ENCODE assay signal across 9 cellular contexts in genomic region chr1:6459850-6460265, GRCh38. TPM values are rescaled to one million over a fixed set of nuclear protein-coding genes. Genes with fewer than 3 reads are reported as not detected.
DNase-seq lines count a peak whose midpoint lies in the region; ATAC-seq, FAIRE-seq and TF ChIP-seq lines count a peak whose summit lies in the region.
"Had no signal": no experiment of that assay in that cellular context is flagged by ENCODE, and none has a peak within 500 bp of the region (broad histone marks: within the 10 kb centered on the region; RNA-seq: fewer than 3 reads in every experiment).

No MANE protein-coding gene starts in this region.

- no peak for FAIRE-seq in HepG2 (lab: Jason Lieb, UNC)

- H3K9me3 Mint-ChIP-seq in activated CD8-positive, alpha-beta memory T cell treated with anti-CD3 and anti-CD28 coated beads, Interleukin-2, amount 10 ng/mL, durations not matched to agents 7 days and 5 days (ENCODE audit: low read depth): no peaks in the 10 kb centered on the region
- no peaks in the 10 kb centered on the region for H3K9me3 Mint-ChIP-seq in activated T-helper 2 cell treated with anti-CD3 and anti-CD28 coated beads, Interferon-gamma antibody, Interleukin-2, Interleukin-4, amounts not matched to agents 10 μg/mL and 5 μg/mL and 100 μg/mL, durations not matched to agents 14 hours and 24 hours and 36 hours

- H3K27me3 ChIP-seq in HepG2 (ENCODE audit: control insufficient read depth in 1 of 2, insufficient read depth in 2 of 2, low read length in 2 of 2) (no peaks in the 10 kb centered on the region), thoracic aorta (replicated peaks; ENCODE audit: insufficient read depth) (peaks cover 5% of the 10 kb centered on the region)

- H2AFZ ChIP-seq in HepG2 (ENCODE audit: low read length): no peak overlapping the region

- H3K4me3 ChIP-seq in HepG2 (replicated peaks in 1 of 3; ENCODE audit: insufficient read depth in 1 of 3, low read depth in 2 of 3, low read length in 3 of 3): no peak overlapping the region
- peak overlapping the region; percentile 33 for H3K4me3 ChIP-seq in thoracic aorta

- H3K27ac Mint-ChIP-seq in activated CD8-positive, alpha-beta memory T cell treated with anti-CD3 and anti-CD28 coated beads, Interleukin-2, amount 10 ng/mL, durations not matched to agents 7 days and 5 days: peak overlapping the region; percentile 81
- peak overlapping the region; percentile 87 for H3K27ac Mint-ChIP-seq in activated T-helper 2 cell treated with anti-CD3 and anti-CD28 coated beads, Interferon-gamma antibody, Interleukin-2, Interleukin-4, amounts not matched to agents 10 μg/mL and 5 μg/mL and 100 μg/mL, durations not matched to agents 14 hours and 24 hours and 36 hours

- H3K9me3 ChIP-seq in HepG2 (ENCODE audit: low read length): no peaks in the 10 kb centered on the region
- no peaks in the 10 kb centered on the region for H3K9me3 ChIP-seq in thoracic aorta

- in situ Hi-C loops in HepG2 (cut with HindIII; ENCODE audit: extremely low pct_ligation_motif_present, low pct_unique_long_range_greater_than_20kb): no loop called here

- TF ChIP-seq RAD21 in HepG2 (CRISPR knock-in tag; IDR thresholded peaks at IDR 0.05): no peak

- CTCF ChIA-PET in activated CD8-positive, alpha-beta memory T cell treated with anti-CD3 and anti-CD28 coated beads, Interleukin-2, amount 10 ng/mL, durations not matched to agents 7 days and 5 days (lab: Charles Lee): interaction anchor here (0.8 to 3.0 kb wide), 17 partner anchors 8 to 214 kb away, joined by 3 to 18 read pairs (median 6); partner anchors contain the start of genes HES2 and PLEKHG5
- CTCF ChIA-PET in HepG2 (lab: Yijun Ruan, JAX; ENCODE audit: low intra/inter-chr PET ratio, low total read pairs): no interaction called here

- peak overlapping the region; percentile 63 for H3K4me3 Mint-ChIP-seq in activated CD8-positive, alpha-beta memory T cell treated with anti-CD3 and anti-CD28 coated beads, Interleukin-2, amount 10 ng/mL, durations not matched to agents 7 days and 5 days
- H3K4me3 Mint-ChIP-seq in activated T-helper 2 cell treated with anti-CD3 and anti-CD28 coated beads, Interferon-gamma antibody, Interleukin-2, Interleukin-4, amounts not matched to agents 10 μg/mL and 5 μg/mL and 100 μg/mL, durations not matched to agents 14 hours and 24 hours and 36 hours (ENCODE audit: low read depth): peak overlapping the region; percentile 81

- DNase-seq in activated CD8-positive, alpha-beta memory T cell treated with anti-CD3 and anti-CD28 coated beads, Interleukin-2, amount 10 ng/mL, durations not matched to agents 7 days and 5 days: peak; percentile 53
- DNase-seq in activated CD8-positive, alpha-beta memory T cell treated with anti-CD3 and anti-CD28 coated beads, Interleukin-2, amount 50 U/mL, for 48 hours: no peak
- peak; percentile 46 for DNase-seq in activated T-helper 2 cell treated with anti-CD3 and anti-CD28 coated beads, Interferon-gamma antibody, Interleukin-2, Interleukin-4, amounts not matched to agents 10 μg/mL and 5 μg/mL and 100 μg/mL, durations not matched to agents 14 hours and 24 hours and 36 hours (ENCODE audit: low spot score)
- DNase-seq in HepG2 (ENCODE audit: low spot score) (no peak), thoracic aorta (ENCODE audit: low spot score) (no peak), NOMO-1 treated with DMSO at 0.1 percent for 48 hours (lab: John Stamatoyannopoulos, UW; ENCODE audit: unreplicated experiment) (no peak)

- H3K4me2 ChIP-seq in HepG2 (ENCODE audit: low read depth, low read length): no peak overlapping the region

- TF ChIP-seq CTCF in HepG2 (CRISPR knock-in tag; IDR thresholded peaks at IDR 0.05) (no peak), thoracic aorta (IDR thresholded peaks at IDR 0.05) (no peak)

- TF ChIP-seq POLR2A in HepG2 (IDR thresholded peaks at IDR 0.05; ENCODE audit: insufficient read depth in 1 of 2, low read depth in 2 of 2, low read length in 2 of 2): peak in 1 of 2 experiments; percentile 38; a peak in 2 of 4 replicates

- intact Hi-C loops in activated T-helper 2 cell treated with anti-CD3 and anti-CD28 coated beads, Interferon-gamma antibody, Interleukin-2, Interleukin-4, amounts not matched to agents 10 μg/mL and 5 μg/mL and 100 μg/mL, durations not matched to agents 14 hours and 24 hours and 36 hours (cut with micrococcal nuclease): no loop called here
- intact Hi-C loops in HepG2 (cut with micrococcal nuclease; ENCODE audit: unreplicated experiment): no loop called here

- H3K36me3 Mint-ChIP-seq in activated CD8-positive, alpha-beta memory T cell treated with anti-CD3 and anti-CD28 coated beads, Interleukin-2, amount 10 ng/mL, durations not matched to agents 7 days and 5 days: peaks cover 22% of the 10 kb centered on the region
- peaks cover 39% of the 10 kb centered on the region for H3K36me3 Mint-ChIP-seq in activated T-helper 2 cell treated with anti-CD3 and anti-CD28 coated beads, Interferon-gamma antibody, Interleukin-2, Interleukin-4, amounts not matched to agents 10 μg/mL and 5 μg/mL and 100 μg/mL, durations not matched to agents 14 hours and 24 hours and 36 hours (ENCODE audit: low read depth)

- peaks cover 10 to 14% of the 10 kb centered on the region in 2 experiments; a peak in 2 of 5 replicates for H3K36me3 ChIP-seq in HepG2 (replicated peaks in 1 of 2; ENCODE audit: control insufficient read depth in 1 of 2, insufficient read depth in 2 of 2, low read length in 2 of 2)
- peaks cover 15% of the 10 kb centered on the region for H3K36me3 ChIP-seq in thoracic aorta

- H3K4me1 Mint-ChIP-seq in activated CD8-positive, alpha-beta memory T cell treated with anti-CD3 and anti-CD28 coated beads, Interleukin-2, amount 10 ng/mL, durations not matched to agents 7 days and 5 days: peaks cover 42% of the 10 kb centered on the region
- H3K4me1 Mint-ChIP-seq in activated T-helper 2 cell treated with anti-CD3 and anti-CD28 coated beads, Interferon-gamma antibody, Interleukin-2, Interleukin-4, amounts not matched to agents 10 μg/mL and 5 μg/mL and 100 μg/mL, durations not matched to agents 14 hours and 24 hours and 36 hours (ENCODE audit: low read depth): peaks cover 38% of the 10 kb centered on the region

- H4K20me1 ChIP-seq in HepG2 (ENCODE audit: insufficient read depth, low read length): peaks cover 12% of the 10 kb centered on the region; the same call in 1 of the 2 replicates

- POLR2A ChIA-PET in HepG2 (lab: Yijun Ruan, JAX): interaction anchor here (1.3 kb wide), 1 partner anchor 9 kb away, joined by 5 read pairs; no protein-coding TSS in a partner anchor

- H3K79me2 ChIP-seq in HepG2 (ENCODE audit: insufficient read depth, low read length): no peaks in the 10 kb centered on the region

- 95% methylated on average over 12 of the region's 18 CpGs for WGBS in HepG2 (ENCODE audit: low lambda C conversion rate)

- peak; percentile 14 for ATAC-seq in activated CD8-positive, alpha-beta memory T cell treated with anti-CD3 and anti-CD28 coated beads, Interleukin-2, amount 10 ng/mL, durations not matched to agents 7 days and 5 days
- ATAC-seq in HepG2 (no peak), thoracic aorta (ENCODE audit: insufficient number of reproducible peaks, low FRiP score, low read depth) (no peak), HG03135 (IDR thresholded peaks at IDR 0.05; ENCODE audit: unreplicated experiment) (no peak), HG03378 (IDR thresholded peaks at IDR 0.05; ENCODE audit: unreplicated experiment) (no peak)
- ATAC-seq: left colon had no signal

- H3K9ac ChIP-seq in HepG2 (ENCODE audit: insufficient read depth, low read depth, low read length): no peak overlapping the region

- no TSS peak for BruUV-seq in HepG2 (replicated peaks; lab: Mats Ljungman, UMichigan)

- peaks cover 20% of the 10 kb centered on the region for H3K27me3 Mint-ChIP-seq in activated CD8-positive, alpha-beta memory T cell treated with anti-CD3 and anti-CD28 coated beads, Interleukin-2, amount 10 ng/mL, durations not matched to agents 7 days and 5 days
- peaks cover 14% of the 10 kb centered on the region for H3K27me3 Mint-ChIP-seq in activated T-helper 2 cell treated with anti-CD3 and anti-CD28 coated beads, Interferon-gamma antibody, Interleukin-2, Interleukin-4, amounts not matched to agents 10 μg/mL and 5 μg/mL and 100 μg/mL, durations not matched to agents 14 hours and 24 hours and 36 hours (ENCODE audit: low read depth)

- peaks cover 20% of the 10 kb centered on the region for H3K4me1 ChIP-seq in HepG2 (ENCODE audit: insufficient read depth, low read length)
- peaks cover 0 to 5% of the 10 kb centered on the region in 2 donors for H3K4me1 ChIP-seq in thoracic aorta (ENCODE audit: control insufficient read depth in 1 of 2, low read depth in 2 of 2)

- H3K27ac ChIP-seq in HepG2 (ENCODE audit: extremely low read length, insufficient read depth, low read length) (no peak overlapping the region), thoracic aorta (no peak overlapping the region)

- TF ChIP-seq EP300 in HepG2 (IDR thresholded peaks at IDR 0.05; ENCODE audit: low read depth in 2 of 2, low read length in 2 of 2) (no peak), HepG2 (CRISPR knock-in tag; IDR thresholded peaks at IDR 0.05; ENCODE audit: borderline replicate concordance) (no peak)

RNA-seq across cellular contexts. Expression of gene TNFRSF25, which starts 6.1 kb away (rescaled TPM):
- 10 to 100 TPM; 54.3 to 71.6 TPM for total RNA-seq in activated CD8-positive, alpha-beta memory T cell treated with anti-CD3 and anti-CD28 coated beads, Interleukin-2, amount 10 ng/mL, durations not matched to agents 7 days and 5 days
- total RNA-seq in activated T-helper 2 cell treated with anti-CD3 and anti-CD28 coated beads, Interferon-gamma antibody, Interleukin-2, Interleukin-4, amounts not matched to agents 10 μg/mL and 5 μg/mL and 100 μg/mL, durations not matched to agents 14 hours and 24 hours and 36 hours: 88.0 and 89.7 TPM in 2 replicates
- 0.55 and 1.5 TPM in 2 replicates for total RNA-seq in HepG2 (2016; rRNA removed; fragmentation: Illumina TruSeq; extraction: Trizol)
- total RNA-seq in HepG2 (2016; cell fraction: cytosol; rRNA removed; fragmentation: Illumina TruSeq; extraction: Trizol; ENCODE audit: low read depth): 0.40 and 0.44 TPM in 2 replicates
- total RNA-seq in HepG2 (2016; cell fraction: insoluble cytoplasmic fraction; rRNA removed; fragmentation: Illumina TruSeq; extraction: Trizol): 0.13 and 0.97 TPM in 2 replicates
- total RNA-seq in HepG2 (2016; cell fraction: membrane; rRNA removed; fragmentation: Illumina TruSeq; extraction: Trizol): 0.34 and 0.37 TPM in 2 replicates
- 1.5 and 1.6 TPM in 2 replicates for total RNA-seq in HepG2 (2016; cell fraction: nucleus; rRNA removed; fragmentation: Illumina TruSeq; extraction: Trizol)
- 1.4 and 1.6 TPM in 2 replicates for polyA plus RNA-seq in HepG2 (2011; rRNA removed)
- polyA plus RNA-seq in HepG2 (2011; cell fraction: cytosol; rRNA removed): 0.47 and 0.64 TPM in 2 replicates
- 18.5 and 21.8 TPM in 2 replicates for polyA plus RNA-seq in HepG2 (2011; cell fraction: nucleus; rRNA removed)
- polyA plus RNA-seq in HepG2 (2012): 3.9 and 4.6 TPM in 2 replicates
- 0.43 TPM in 1 of 2 replicates, not detected in the other for polyA plus RNA-seq in HepG2 (2016; cell fraction: cytosol; fragmentation: Illumina TruSeq; extraction: Trizol; ENCODE audit: low read depth)
- polyA plus RNA-seq in HepG2 (2016; cell fraction: insoluble cytoplasmic fraction; fragmentation: Illumina TruSeq; extraction: Trizol; ENCODE audit: low read depth): 0.17 and 0.44 TPM in 2 replicates
- polyA plus RNA-seq in HepG2 (2016; cell fraction: membrane; fragmentation: Illumina TruSeq; extraction: Trizol; ENCODE audit: low read depth): 0.17 TPM in 1 of 2 replicates, not detected in the other
- polyA plus RNA-seq in HepG2 (2016; cell fraction: nucleus; fragmentation: Illumina TruSeq; extraction: Trizol; ENCODE audit: insufficient read depth, low read depth): 5.2 and 7.0 TPM in 2 replicates
- polyA minus RNA-seq in HepG2 (2011; rRNA and poly(A)+ RNA removed; ENCODE audit: low replicate concordance): 0.68 and 1.8 TPM in 2 replicates
- not detected in 2 replicates for polyA minus RNA-seq in HepG2 (2011; cell fraction: cytosol; rRNA and poly(A)+ RNA removed)
- polyA minus RNA-seq in HepG2 (2011; cell fraction: nucleus; rRNA and poly(A)+ RNA removed): 1.3 and 1.9 TPM in 2 replicates
- 10 to 100 TPM in 1 of 2 donors, 1 to 10 TPM in 1; 9.5 to 48.2 TPM for total RNA-seq in thoracic aorta

RNA-seq across cellular contexts. Expression of gene PLEKHG5, which starts 31.6 kb away (rescaled TPM):
- 1 to 10 TPM; 1.1 to 1.7 TPM for total RNA-seq in activated CD8-positive, alpha-beta memory T cell treated with anti-CD3 and anti-CD28 coated beads, Interleukin-2, amount 10 ng/mL, durations not matched to agents 7 days and 5 days
- 1.1 and 1.6 TPM in 2 replicates for total RNA-seq in activated T-helper 2 cell treated with anti-CD3 and anti-CD28 coated beads, Interferon-gamma antibody, Interleukin-2, Interleukin-4, amounts not matched to agents 10 μg/mL and 5 μg/mL and 100 μg/mL, durations not matched to agents 14 hours and 24 hours and 36 hours
- total RNA-seq in HepG2 (2016; rRNA removed; fragmentation: Illumina TruSeq; extraction: Trizol) (1.9 and 3.5 TPM in 2 replicates), thoracic aorta (10 to 100 TPM; 23.4 to 32.9 TPM)
- 0.51 and 0.62 TPM in 2 replicates for total RNA-seq in HepG2 (2016; cell fraction: cytosol; rRNA removed; fragmentation: Illumina TruSeq; extraction: Trizol; ENCODE audit: low read depth)
- total RNA-seq in HepG2 (2016; cell fraction: insoluble cytoplasmic fraction; rRNA removed; fragmentation: Illumina TruSeq; extraction: Trizol): 1.4 and 3.4 TPM in 2 replicates
- 0.99 and 1.2 TPM in 2 replicates for total RNA-seq in HepG2 (2016; cell fraction: membrane; rRNA removed; fragmentation: Illumina TruSeq; extraction: Trizol)
- total RNA-seq in HepG2 (2016; cell fraction: nucleus; rRNA removed; fragmentation: Illumina TruSeq; extraction: Trizol): 3.3 and 4.4 TPM in 2 replicates
- 1.9 and 2.6 TPM in 2 replicates for polyA plus RNA-seq in HepG2 (2011; rRNA removed)
- 1.1 and 1.7 TPM in 2 replicates for polyA plus RNA-seq in HepG2 (2011; cell fraction: cytosol; rRNA removed)
- polyA plus RNA-seq in HepG2 (2011; cell fraction: nucleus; rRNA removed): 17.2 and 22.8 TPM in 2 replicates
- polyA plus RNA-seq in HepG2 (2012): 1.4 and 1.5 TPM in 2 replicates
- 0.23 and 0.25 TPM in 2 replicates for polyA plus RNA-seq in HepG2 (2016; cell fraction: cytosol; fragmentation: Illumina TruSeq; extraction: Trizol; ENCODE audit: low read depth)
- 1.9 and 2.0 TPM in 2 replicates for polyA plus RNA-seq in HepG2 (2016; cell fraction: insoluble cytoplasmic fraction; fragmentation: Illumina TruSeq; extraction: Trizol; ENCODE audit: low read depth)
- polyA plus RNA-seq in HepG2 (2016; cell fraction: membrane; fragmentation: Illumina TruSeq; extraction: Trizol; ENCODE audit: low read depth): 0.45 and 0.71 TPM in 2 replicates
- polyA plus RNA-seq in HepG2 (2016; cell fraction: nucleus; fragmentation: Illumina TruSeq; extraction: Trizol; ENCODE audit: insufficient read depth, low read depth): 9.3 and 11.3 TPM in 2 replicates
- 1.9 and 3.8 TPM in 2 replicates for polyA minus RNA-seq in HepG2 (2011; rRNA and poly(A)+ RNA removed; ENCODE audit: low replicate concordance)
- polyA minus RNA-seq in HepG2 (2011; cell fraction: cytosol; rRNA and poly(A)+ RNA removed): 1.4 TPM in 2 replicates
- polyA minus RNA-seq in HepG2 (2011; cell fraction: nucleus; rRNA and poly(A)+ RNA removed): 2.6 and 3.0 TPM in 2 replicates

RNA-seq across cellular contexts. Expression of gene ESPN, which starts 35.3 kb away (rescaled TPM):
- total RNA-seq in activated CD8-positive, alpha-beta memory T cell treated with anti-CD3 and anti-CD28 coated beads, Interleukin-2, amount 10 ng/mL, durations not matched to agents 7 days and 5 days: under 1 TPM; 0.32 to 0.89 TPM
- 0.87 and 1.0 TPM in 2 replicates for total RNA-seq in activated T-helper 2 cell treated with anti-CD3 and anti-CD28 coated beads, Interferon-gamma antibody, Interleukin-2, Interleukin-4, amounts not matched to agents 10 μg/mL and 5 μg/mL and 100 μg/mL, durations not matched to agents 14 hours and 24 hours and 36 hours
- 38.5 and 48.6 TPM in 2 replicates for total RNA-seq in HepG2 (2016; rRNA removed; fragmentation: Illumina TruSeq; extraction: Trizol)
- 15.9 and 20.3 TPM in 2 replicates for total RNA-seq in HepG2 (2016; cell fraction: cytosol; rRNA removed; fragmentation: Illumina TruSeq; extraction: Trizol; ENCODE audit: low read depth)
- 39.4 and 50.9 TPM in 2 replicates for total RNA-seq in HepG2 (2016; cell fraction: insoluble cytoplasmic fraction; rRNA removed; fragmentation: Illumina TruSeq; extraction: Trizol)
- total RNA-seq in HepG2 (2016; cell fraction: membrane; rRNA removed; fragmentation: Illumina TruSeq; extraction: Trizol): 30.5 and 39.8 TPM in 2 replicates
- total RNA-seq in HepG2 (2016; cell fraction: nucleus; rRNA removed; fragmentation: Illumina TruSeq; extraction: Trizol): 25.3 and 27.5 TPM in 2 replicates
- polyA plus RNA-seq in HepG2 (2011; rRNA removed): 54.2 and 70.4 TPM in 2 replicates
- 65.1 and 100 TPM in 2 replicates for polyA plus RNA-seq in HepG2 (2011; cell fraction: cytosol; rRNA removed)
- 169 and 184 TPM in 2 replicates for polyA plus RNA-seq in HepG2 (2011; cell fraction: nucleus; rRNA removed)
- polyA plus RNA-seq in HepG2 (2012): 112 and 113 TPM in 2 replicates
- 30.4 and 34.2 TPM in 2 replicates for polyA plus RNA-seq in HepG2 (2016; cell fraction: cytosol; fragmentation: Illumina TruSeq; extraction: Trizol; ENCODE audit: low read depth)
- 72.8 and 91.0 TPM in 2 replicates for polyA plus RNA-seq in HepG2 (2016; cell fraction: insoluble cytoplasmic fraction; fragmentation: Illumina TruSeq; extraction: Trizol; ENCODE audit: low read depth)
- polyA plus RNA-seq in HepG2 (2016; cell fraction: membrane; fragmentation: Illumina TruSeq; extraction: Trizol; ENCODE audit: low read depth): 46.8 and 50.8 TPM in 2 replicates
- polyA plus RNA-seq in HepG2 (2016; cell fraction: nucleus; fragmentation: Illumina TruSeq; extraction: Trizol; ENCODE audit: insufficient read depth, low read depth): 64.4 and 66.2 TPM in 2 replicates
- polyA minus RNA-seq in HepG2 (2011; rRNA and poly(A)+ RNA removed; ENCODE audit: low replicate concordance): 1.7 and 92.7 TPM in 2 replicates
- polyA minus RNA-seq in HepG2 (2011; cell fraction: cytosol; rRNA and poly(A)+ RNA removed): 102 and 107 TPM in 2 replicates
- 35.1 and 39.9 TPM in 2 replicates for polyA minus RNA-seq in HepG2 (2011; cell fraction: nucleus; rRNA and poly(A)+ RNA removed)
- total RNA-seq in thoracic aorta: not detected

RNA-seq across cellular contexts. Expression of gene HES2, which starts 40.1 kb away (rescaled TPM):
- total RNA-seq in activated CD8-positive, alpha-beta memory T cell treated with anti-CD3 and anti-CD28 coated beads, Interleukin-2, amount 10 ng/mL, durations not matched to agents 7 days and 5 days: under 1 TPM in 1 of 2 experiments, not detected in 1; 0.52 TPM
- total RNA-seq in activated T-helper 2 cell treated with anti-CD3 and anti-CD28 coated beads, Interferon-gamma antibody, Interleukin-2, Interleukin-4, amounts not matched to agents 10 μg/mL and 5 μg/mL and 100 μg/mL, durations not matched to agents 14 hours and 24 hours and 36 hours: 0.21 and 0.51 TPM in 2 replicates
- total RNA-seq in HepG2 (2016; rRNA removed; fragmentation: Illumina TruSeq; extraction: Trizol) (0.10 and 0.11 TPM in 2 replicates), thoracic aorta (not detected)
- 0.30 TPM in 1 of 2 replicates, not detected in the other for total RNA-seq in HepG2 (2016; cell fraction: cytosol; rRNA removed; fragmentation: Illumina TruSeq; extraction: Trizol; ENCODE audit: low read depth)
- 0.11 and 0.13 TPM in 2 replicates for total RNA-seq in HepG2 (2016; cell fraction: insoluble cytoplasmic fraction; rRNA removed; fragmentation: Illumina TruSeq; extraction: Trizol)
- 0.07 and 0.28 TPM in 2 replicates for total RNA-seq in HepG2 (2016; cell fraction: membrane; rRNA removed; fragmentation: Illumina TruSeq; extraction: Trizol)
- 0.12 TPM in 1 of 2 replicates, not detected in the other for total RNA-seq in HepG2 (2016; cell fraction: nucleus; rRNA removed; fragmentation: Illumina TruSeq; extraction: Trizol)
- polyA plus RNA-seq in HepG2 (2011; rRNA removed): 0.13 and 0.17 TPM in 2 replicates
- polyA plus RNA-seq in HepG2 (2011; cell fraction: cytosol; rRNA removed): 0.09 and 0.15 TPM in 2 replicates
- 0.06 and 0.10 TPM in 2 replicates for polyA plus RNA-seq in HepG2 (2011; cell fraction: nucleus; rRNA removed)
- not detected in 2 replicates for polyA plus RNA-seq in HepG2 (2012)
- polyA plus RNA-seq in HepG2 (2016; cell fraction: cytosol; fragmentation: Illumina TruSeq; extraction: Trizol; ENCODE audit: low read depth): not detected in 2 replicates
- polyA plus RNA-seq in HepG2 (2016; cell fraction: insoluble cytoplasmic fraction; fragmentation: Illumina TruSeq; extraction: Trizol; ENCODE audit: low read depth): 0.05 TPM in 1 of 2 replicates, not detected in the other
- polyA plus RNA-seq in HepG2 (2016; cell fraction: membrane; fragmentation: Illumina TruSeq; extraction: Trizol; ENCODE audit: low read depth): 0.03 TPM in 1 of 2 replicates, not detected in the other
- polyA plus RNA-seq in HepG2 (2016; cell fraction: nucleus; fragmentation: Illumina TruSeq; extraction: Trizol; ENCODE audit: insufficient read depth, low read depth): 0.11 and 0.14 TPM in 2 replicates
- polyA minus RNA-seq in HepG2 (2011; rRNA and poly(A)+ RNA removed; ENCODE audit: low replicate concordance): 0.02 and 1.8 TPM in 2 replicates
- polyA minus RNA-seq in HepG2 (2011; cell fraction: cytosol; rRNA and poly(A)+ RNA removed): not detected in 2 replicates
- polyA minus RNA-seq in HepG2 (2011; cell fraction: nucleus; rRNA and poly(A)+ RNA removed): 0.25 TPM in 1 of 2 replicates, not detected in the other

Comparison
In these comparisons a context has a peak if more than half of its experiments do, and no peak if none do; other contexts are left out.
1. DNase-seq: peak in activated CD8-positive, alpha-beta memory T cell treated with anti-CD3 and anti-CD28 coated beads, Interleukin-2, amount 10 ng/mL, durations not matched to agents 7 days and 5 days (single experiment) and activated T-helper 2 cell treated with anti-CD3 and anti-CD28 coated beads, Interferon-gamma antibody, Interleukin-2, Interleukin-4, amounts not matched to agents 10 μg/mL and 5 μg/mL and 100 μg/mL, durations not matched to agents 14 hours and 24 hours and 36 hours (single experiment); none in activated CD8-positive, alpha-beta memory T cell treated with anti-CD3 and anti-CD28 coated beads, Interleukin-2, amount 50 U/mL, for 48 hours (single experiment), HepG2 (single experiment), thoracic aorta (single experiment) and NOMO-1 treated with DMSO at 0.1 percent for 48 hours (single experiment).
2. RNA of gene TNFRSF25, which starts 6.1 kb away (total RNA-seq): 88.0 to 89.7 TPM in activated T-helper 2 cell treated with anti-CD3 and anti-CD28 coated beads, Interferon-gamma antibody, Interleukin-2, Interleukin-4, amounts not matched to agents 10 μg/mL and 5 μg/mL and 100 μg/mL, durations not matched to agents 14 hours and 24 hours and 36 hours, 54.3 to 71.6 TPM in activated CD8-positive, alpha-beta memory T cell treated with anti-CD3 and anti-CD28 coated beads, Interleukin-2, amount 10 ng/mL, durations not matched to agents 7 days and 5 days and 9.5 to 48.2 TPM in thoracic aorta; 0.13 to 1.6 TPM in HepG2; every median in the first group is over 4 times any median in the second.